In the genomic region with DNA sequence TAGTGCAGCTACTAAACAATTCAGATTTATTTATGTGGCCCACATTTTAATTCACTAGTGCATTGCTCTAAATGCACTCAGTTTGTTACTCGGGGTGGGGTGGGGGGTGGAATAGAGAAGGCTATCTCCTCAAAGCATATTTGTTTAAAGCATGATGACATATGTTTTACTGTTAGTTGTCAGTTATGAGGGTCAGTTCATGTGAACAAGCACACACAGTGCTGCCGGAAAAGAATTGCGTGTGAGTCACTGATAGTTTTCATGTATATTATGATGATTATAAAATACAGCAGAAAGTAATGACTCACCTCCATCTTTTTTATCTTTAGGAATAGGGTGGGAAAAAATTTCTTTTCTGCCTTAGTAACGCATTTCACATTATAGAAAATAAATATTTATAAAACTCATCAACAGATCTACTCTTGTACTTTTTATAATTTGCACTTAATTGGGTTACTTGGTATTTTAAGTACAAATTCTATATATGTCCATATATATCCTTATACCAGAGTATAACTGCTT, we compare ENCODE assay signal across 1 cellular context.
A peak's percentile ranks its signal among the peaks of the same experiment; 100 is the strongest.
TF ChIP-seq lines count a peak whose summit lies in the region.

No MANE protein-coding gene starts in this region.

TF ChIP-seq in K562, 482 proteins besides CTCF, POLR2A, EP300 and RAD21 (continued from another document and continues in another):
- peak; percentile 82 to 91 for TF ChIP-seq TRIM24 (IDR thresholded peaks at IDR 0.05)
- peak; percentile 53; the same call in 1 of the 2 replicates for TF ChIP-seq ELF1 (tag; IDR thresholded peaks at IDR 0.05)
- TF ChIP-seq ELF4 (CRISPR knock-in tag; IDR thresholded peaks at IDR 0.05), result no peak
- peak; percentile 47 for TF ChIP-seq SMAD4 (CRISPR knock-in tag; conservative IDR thresholded peaks at IDR 0.05)
- no peak for TF ChIP-seq ZNF347 (CRISPR knock-in tag; IDR thresholded peaks at IDR 0.05; ENCODE audit: low read depth)
- TF ChIP-seq PRMT5 (CRISPR knock-in tag; IDR thresholded peaks at IDR 0.05), result no peak
- TF ChIP-seq POLR2AphosphoS5 (IDR thresholded peaks at IDR 0.05; ENCODE audit: control insufficient read depth, insufficient read depth, low read depth, low read length), result peak; percentile 77
- peak; percentile 87 for TF ChIP-seq NFRKB (IDR thresholded peaks at IDR 0.05; ENCODE audit: low read depth)
- peak; percentile 44; the same call in 1 of the 2 replicates for TF ChIP-seq ZNF24 (IDR thresholded peaks at IDR 0.05)
- no peak for TF ChIP-seq GATAD2A (IDR thresholded peaks at IDR 0.05)
- TF ChIP-seq, protein P1, sequence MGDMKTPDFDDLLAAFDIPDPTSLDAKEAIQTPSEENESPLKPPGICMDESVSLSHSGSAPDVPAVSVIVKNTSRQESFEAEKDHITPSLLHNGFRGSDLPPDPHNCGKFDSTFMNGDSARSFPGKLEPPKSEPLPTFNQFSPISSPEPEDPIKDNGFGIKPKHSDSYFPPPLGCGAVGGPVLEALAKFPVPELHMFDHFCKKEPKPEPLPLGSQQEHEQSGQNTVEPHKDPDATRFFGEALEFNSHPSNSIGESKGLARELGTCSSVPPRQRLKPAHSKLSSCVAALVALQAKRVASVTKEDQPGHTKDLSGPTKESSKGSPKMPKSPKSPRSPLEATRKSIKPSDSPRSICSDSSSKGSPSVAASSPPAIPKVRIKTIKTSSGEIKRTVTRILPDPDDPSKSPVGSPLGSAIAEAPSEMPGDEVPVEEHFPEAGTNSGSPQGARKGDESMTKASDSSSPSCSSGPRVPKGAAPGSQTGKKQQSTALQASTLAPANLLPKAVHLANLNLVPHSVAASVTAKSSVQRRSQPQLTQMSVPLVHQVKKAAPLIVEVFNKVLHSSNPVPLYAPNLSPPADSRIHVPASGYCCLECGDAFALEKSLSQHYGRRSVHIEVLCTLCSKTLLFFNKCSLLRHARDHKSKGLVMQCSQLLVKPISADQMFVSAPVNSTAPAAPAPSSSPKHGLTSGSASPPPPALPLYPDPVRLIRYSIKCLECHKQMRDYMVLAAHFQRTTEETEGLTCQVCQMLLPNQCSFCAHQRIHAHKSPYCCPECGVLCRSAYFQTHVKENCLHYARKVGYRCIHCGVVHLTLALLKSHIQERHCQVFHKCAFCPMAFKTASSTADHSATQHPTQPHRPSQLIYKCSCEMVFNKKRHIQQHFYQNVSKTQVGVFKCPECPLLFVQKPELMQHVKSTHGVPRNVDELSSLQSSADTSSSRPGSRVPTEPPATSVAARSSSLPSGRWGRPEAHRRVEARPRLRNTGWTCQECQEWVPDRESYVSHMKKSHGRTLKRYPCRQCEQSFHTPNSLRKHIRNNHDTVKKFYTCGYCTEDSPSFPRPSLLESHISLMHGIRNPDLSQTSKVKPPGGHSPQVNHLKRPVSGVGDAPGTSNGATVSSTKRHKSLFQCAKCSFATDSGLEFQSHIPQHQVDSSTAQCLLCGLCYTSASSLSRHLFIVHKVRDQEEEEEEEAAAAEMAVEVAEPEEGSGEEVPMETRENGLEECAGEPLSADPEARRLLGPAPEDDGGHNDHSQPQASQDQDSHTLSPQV (IDR thresholded peaks at IDR 0.05), result peak; percentile 59
- no peak for TF ChIP-seq EZH2 (IDR thresholded peaks at IDR 0.05; ENCODE audit: borderline replicate concordance, low read depth, low read length)
- peak; percentile 19 for TF ChIP-seq ZNF239 (CRISPR knock-in tag; IDR thresholded peaks at IDR 0.05)
- TF ChIP-seq PHF21A (IDR thresholded peaks at IDR 0.05; ENCODE audit: borderline replicate concordance, low read depth), result no peak
- TF ChIP-seq NFIC (IDR thresholded peaks at IDR 0.05), result 0 out of 2 replicates have a peak, but pooled peaks have one; percentile 54
- TF ChIP-seq SMARCC2 (IDR thresholded peaks at IDR 0.05; ENCODE audit: low read depth), result peak; percentile 88; the same call in 1 of the 2 replicates
- no peak for TF ChIP-seq SRSF1 (IDR thresholded peaks at IDR 0.05; ENCODE audit: low read depth, low read length)
- TF ChIP-seq, protein P2, sequence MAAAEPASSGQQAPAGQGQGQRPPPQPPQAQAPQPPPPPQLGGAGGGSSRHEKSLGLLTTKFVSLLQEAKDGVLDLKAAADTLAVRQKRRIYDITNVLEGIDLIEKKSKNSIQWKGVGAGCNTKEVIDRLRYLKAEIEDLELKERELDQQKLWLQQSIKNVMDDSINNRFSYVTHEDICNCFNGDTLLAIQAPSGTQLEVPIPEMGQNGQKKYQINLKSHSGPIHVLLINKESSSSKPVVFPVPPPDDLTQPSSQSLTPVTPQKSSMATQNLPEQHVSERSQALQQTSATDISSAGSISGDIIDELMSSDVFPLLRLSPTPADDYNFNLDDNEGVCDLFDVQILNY (CRISPR knock-in tag; IDR thresholded peaks at IDR 0.05), result no peak
- TF ChIP-seq TEAD4 (IDR thresholded peaks at IDR 0.05; ENCODE audit: low read length), result peak; percentile 95
- no peak for TF ChIP-seq TEAD4 (CRISPR knock-in tag; IDR thresholded peaks at IDR 0.05; ENCODE audit: borderline replicate concordance)
- no peak for TF ChIP-seq ZNF3 (CRISPR knock-in tag; IDR thresholded peaks at IDR 0.05)
- TF ChIP-seq NCOA1 (IDR thresholded peaks at IDR 0.05; ENCODE audit: low read depth), result peak; percentile 91
- TF ChIP-seq NCOA2 (IDR thresholded peaks at IDR 0.05; ENCODE audit: partially characterized antibody in 2 of 2), result peak; percentile 72 to 76
- TF ChIP-seq ZBTB7A (IDR thresholded peaks at IDR 0.05; ENCODE audit: borderline replicate concordance, control insufficient read depth, low read depth, low read length), result no peak
- TF ChIP-seq SMARCA4 (IDR thresholded peaks at IDR 0.05), result peak; percentile 95
- TF ChIP-seq YY1 (IDR thresholded peaks at IDR 0.05; ENCODE audit: borderline replicate concordance in 1 of 3, control insufficient read depth in 1 of 3, extremely low read depth in 1 of 3, insufficient read depth in 3 of 3, insufficient read length in 1 of 3, insufficient replicate concordance in 2 of 3, low read depth in 1 of 3, low read length in 2 of 3), result no peak
- TF ChIP-seq DNMT1 (IDR thresholded peaks at IDR 0.05), result no peak
- TF ChIP-seq TCF7 (IDR thresholded peaks at IDR 0.05; ENCODE audit: borderline replicate concordance), result no peak
- TF ChIP-seq ZSCAN32 (CRISPR knock-in tag; IDR thresholded peaks at IDR 0.05), result peak; percentile 36; the same call in 1 of the 2 replicates
- peak; percentile 89 for TF ChIP-seq SOX6 (IDR thresholded peaks at IDR 0.05)
- no peak for TF ChIP-seq PHB (CRISPR knock-in tag; IDR thresholded peaks at IDR 0.05)
- TF ChIP-seq XRCC5 (IDR thresholded peaks at IDR 0.05; ENCODE audit: low read depth, low read length), result no peak
- TF ChIP-seq ZNF41 (CRISPR knock-in tag; conservative IDR thresholded peaks at IDR 0.05), result no peak
- TF ChIP-seq, protein P3, sequence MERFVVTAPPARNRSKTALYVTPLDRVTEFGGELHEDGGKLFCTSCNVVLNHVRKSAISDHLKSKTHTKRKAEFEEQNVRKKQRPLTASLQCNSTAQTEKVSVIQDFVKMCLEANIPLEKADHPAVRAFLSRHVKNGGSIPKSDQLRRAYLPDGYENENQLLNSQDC (CRISPR knock-in tag; IDR thresholded peaks at IDR 0.05), result no peak
- no peak for TF ChIP-seq ZNF77 (CRISPR knock-in tag; IDR thresholded peaks at IDR 0.05)
- no peak for TF ChIP-seq RBFOX2 (IDR thresholded peaks at IDR 0.05; ENCODE audit: low read depth, low read length)
- no peak for TF ChIP-seq MCM3 (IDR thresholded peaks at IDR 0.05)
- TF ChIP-seq CBX3 (IDR thresholded peaks at IDR 0.05; ENCODE audit: borderline replicate concordance in 1 of 2, low read length in 2 of 2), result peak in 1 of 2 experiments; percentile 54; a peak in 1 of 3 replicates
- TF ChIP-seq NFYB (IDR thresholded peaks at IDR 0.05; ENCODE audit: extremely low read depth, insufficient read length), result no peak
- no peak for TF ChIP-seq ZNF263 (CRISPR knock-in tag; IDR thresholded peaks at IDR 0.05; ENCODE audit: borderline replicate concordance)
- peak; percentile 83 for TF ChIP-seq CBFA2T2 (conservative IDR thresholded peaks at IDR 0.05)
- TF ChIP-seq, protein P4, sequence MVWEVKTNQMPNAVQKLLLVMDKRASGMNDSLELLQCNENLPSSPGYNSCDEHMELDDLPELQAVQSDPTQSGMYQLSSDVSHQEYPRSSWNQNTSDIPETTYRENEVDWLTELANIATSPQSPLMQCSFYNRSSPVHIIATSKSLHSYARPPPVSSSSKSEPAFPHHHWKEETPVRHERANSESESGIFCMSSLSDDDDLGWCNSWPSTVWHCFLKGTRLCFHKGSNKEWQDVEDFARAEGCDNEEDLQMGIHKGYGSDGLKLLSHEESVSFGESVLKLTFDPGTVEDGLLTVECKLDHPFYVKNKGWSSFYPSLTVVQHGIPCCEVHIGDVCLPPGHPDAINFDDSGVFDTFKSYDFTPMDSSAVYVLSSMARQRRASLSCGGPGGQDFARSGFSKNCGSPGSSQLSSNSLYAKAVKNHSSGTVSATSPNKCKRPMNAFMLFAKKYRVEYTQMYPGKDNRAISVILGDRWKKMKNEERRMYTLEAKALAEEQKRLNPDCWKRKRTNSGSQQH (CRISPR knock-in tag; IDR thresholded peaks at IDR 0.05), result no peak; the same call in 1 of the 2 replicates
- TF ChIP-seq ZNF23 (CRISPR knock-in tag; IDR thresholded peaks at IDR 0.05), result no peak; the same call in 1 of the 2 replicates
- peak; percentile 41; the same call in 1 of the 2 replicates for TF ChIP-seq ZEB2 (IDR thresholded peaks at IDR 0.05)
- TF ChIP-seq ZNF124 (CRISPR knock-in tag; IDR thresholded peaks at IDR 0.05), result no peak
- peak; percentile 68 for TF ChIP-seq CEBPG (CRISPR knock-in tag; IDR thresholded peaks at IDR 0.05)
- peak in 1 of 2 experiments; percentile 92; a peak in 2 of 4 replicates for TF ChIP-seq CEBPG (tag; conservative IDR thresholded peaks at IDR 0.05 in 1 of 2, IDR thresholded peaks at IDR 0.05 in 1 of 2)
- TF ChIP-seq CBX8 (IDR thresholded peaks at IDR 0.05; ENCODE audit: borderline replicate concordance, extremely low read depth, low read depth, low read length, poor library complexity, severe bottlenecking), result no peak
- TF ChIP-seq, protein P5, sequence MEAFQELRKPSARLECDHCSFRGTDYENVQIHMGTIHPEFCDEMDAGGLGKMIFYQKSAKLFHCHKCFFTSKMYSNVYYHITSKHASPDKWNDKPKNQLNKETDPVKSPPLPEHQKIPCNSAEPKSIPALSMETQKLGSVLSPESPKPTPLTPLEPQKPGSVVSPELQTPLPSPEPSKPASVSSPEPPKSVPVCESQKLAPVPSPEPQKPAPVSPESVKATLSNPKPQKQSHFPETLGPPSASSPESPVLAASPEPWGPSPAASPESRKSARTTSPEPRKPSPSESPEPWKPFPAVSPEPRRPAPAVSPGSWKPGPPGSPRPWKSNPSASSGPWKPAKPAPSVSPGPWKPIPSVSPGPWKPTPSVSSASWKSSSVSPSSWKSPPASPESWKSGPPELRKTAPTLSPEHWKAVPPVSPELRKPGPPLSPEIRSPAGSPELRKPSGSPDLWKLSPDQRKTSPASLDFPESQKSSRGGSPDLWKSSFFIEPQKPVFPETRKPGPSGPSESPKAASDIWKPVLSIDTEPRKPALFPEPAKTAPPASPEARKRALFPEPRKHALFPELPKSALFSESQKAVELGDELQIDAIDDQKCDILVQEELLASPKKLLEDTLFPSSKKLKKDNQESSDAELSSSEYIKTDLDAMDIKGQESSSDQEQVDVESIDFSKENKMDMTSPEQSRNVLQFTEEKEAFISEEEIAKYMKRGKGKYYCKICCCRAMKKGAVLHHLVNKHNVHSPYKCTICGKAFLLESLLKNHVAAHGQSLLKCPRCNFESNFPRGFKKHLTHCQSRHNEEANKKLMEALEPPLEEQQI (IDR thresholded peaks at IDR 0.05), result peak; percentile 77; the same call in 1 of the 2 replicates
- no peak for TF ChIP-seq HCFC1 (IDR thresholded peaks at IDR 0.05; ENCODE audit: low read depth, low read length)
- TF ChIP-seq, protein P6, sequence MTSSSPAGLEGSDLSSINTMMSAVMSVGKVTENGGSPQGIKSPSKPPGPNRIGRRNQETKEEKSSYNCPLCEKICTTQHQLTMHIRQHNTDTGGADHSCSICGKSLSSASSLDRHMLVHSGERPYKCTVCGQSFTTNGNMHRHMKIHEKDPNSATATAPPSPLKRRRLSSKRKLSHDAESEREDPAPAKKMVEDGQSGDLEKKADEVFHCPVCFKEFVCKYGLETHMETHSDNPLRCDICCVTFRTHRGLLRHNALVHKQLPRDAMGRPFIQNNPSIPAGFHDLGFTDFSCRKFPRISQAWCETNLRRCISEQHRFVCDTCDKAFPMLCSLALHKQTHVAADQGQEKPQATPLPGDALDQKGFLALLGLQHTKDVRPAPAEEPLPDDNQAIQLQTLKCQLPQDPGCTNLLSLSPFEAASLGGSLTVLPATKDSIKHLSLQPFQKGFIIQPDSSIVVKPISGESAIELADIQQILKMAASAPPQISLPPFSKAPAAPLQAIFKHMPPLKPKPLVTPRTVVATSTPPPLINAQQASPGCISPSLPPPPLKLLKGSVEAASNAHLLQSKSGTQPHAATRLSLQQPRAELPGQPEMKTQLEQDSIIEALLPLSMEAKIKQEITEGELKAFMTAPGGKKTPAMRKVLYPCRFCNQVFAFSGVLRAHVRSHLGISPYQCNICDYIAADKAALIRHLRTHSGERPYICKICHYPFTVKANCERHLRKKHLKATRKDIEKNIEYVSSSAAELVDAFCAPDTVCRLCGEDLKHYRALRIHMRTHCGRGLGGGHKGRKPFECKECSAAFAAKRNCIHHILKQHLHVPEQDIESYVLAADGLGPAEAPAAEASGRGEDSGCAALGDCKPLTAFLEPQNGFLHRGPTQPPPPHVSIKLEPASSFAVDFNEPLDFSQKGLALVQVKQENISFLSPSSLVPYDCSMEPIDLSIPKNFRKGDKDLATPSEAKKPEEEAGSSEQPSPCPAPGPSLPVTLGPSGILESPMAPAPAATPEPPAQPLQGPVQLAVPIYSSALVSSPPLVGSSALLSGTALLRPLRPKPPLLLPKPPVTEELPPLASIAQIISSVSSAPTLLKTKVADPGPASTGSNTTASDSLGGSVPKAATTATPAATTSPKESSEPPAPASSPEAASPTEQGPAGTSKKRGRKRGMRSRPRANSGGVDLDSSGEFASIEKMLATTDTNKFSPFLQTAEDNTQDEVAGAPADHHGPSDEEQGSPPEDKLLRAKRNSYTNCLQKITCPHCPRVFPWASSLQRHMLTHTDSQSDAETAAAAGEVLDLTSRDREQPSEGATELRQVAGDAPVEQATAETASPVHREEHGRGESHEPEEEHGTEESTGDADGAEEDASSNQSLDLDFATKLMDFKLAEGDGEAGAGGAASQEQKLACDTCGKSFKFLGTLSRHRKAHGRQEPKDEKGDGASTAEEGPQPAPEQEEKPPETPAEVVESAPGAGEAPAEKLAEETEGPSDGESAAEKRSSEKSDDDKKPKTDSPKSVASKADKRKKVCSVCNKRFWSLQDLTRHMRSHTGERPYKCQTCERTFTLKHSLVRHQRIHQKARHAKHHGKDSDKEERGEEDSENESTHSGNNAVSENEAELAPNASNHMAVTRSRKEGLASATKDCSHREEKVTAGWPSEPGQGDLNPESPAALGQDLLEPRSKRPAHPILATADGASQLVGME (CRISPR knock-in tag; IDR thresholded peaks at IDR 0.05), result no peak
- no peak for TF ChIP-seq NR4A1 (CRISPR knock-in tag; IDR thresholded peaks at IDR 0.05)
- TF ChIP-seq NR4A1 (tag; IDR thresholded peaks at IDR 0.05), result no peak
- no peak for TF ChIP-seq NCOA4 (IDR thresholded peaks at IDR 0.05; ENCODE audit: partially characterized antibody)
